Comparison of ENCODE assay signal across 13 cellular contexts in genomic region chr3:188489639-188490405, GRCh38.
A peak's percentile ranks its signal among the peaks of the same experiment; 100 is the strongest.
DNase-seq lines count a peak whose midpoint lies in the region; ATAC-seq and TF ChIP-seq lines count a peak whose summit lies in the region.
"Had no signal": no experiment of that assay in that cellular context is flagged by ENCODE, and none has a peak within 500 bp of the region (broad histone marks: within the 10 kb centered on the region; RNA-seq: fewer than 3 reads in every experiment).

No MANE protein-coding gene starts in this region.

- H3K4me1 ChIP-seq in mucosa of descending colon (ENCODE audit: low read depth) (no peaks in the 10 kb centered on the region), adrenal gland (replicated peaks in 1 of 2) (peaks cover 13 to 19% of the 10 kb centered on the region in 2 donors)

- H3K27ac Mint-ChIP-seq in T-helper 17 cell = no peak overlapping the region
- H3K27ac Mint-ChIP-seq: activated naive CD8-positive, alpha-beta T cell had no signal

- H3K9me3 ChIP-seq in T-helper 17 cell (ENCODE audit: control insufficient read depth, low read length, poor library complexity, severe bottlenecking) (no peaks in the 10 kb centered on the region), mucosa of descending colon (no peaks in the 10 kb centered on the region), adrenal gland (replicated peaks in 1 of 3) (peaks cover 0 to 3% (median 0%) of the 10 kb centered on the region in 3 donors)
- H3K9me3 ChIP-seq: ovary had no signal

- H3K4me3 Mint-ChIP-seq in T-helper 17 cell = no peak overlapping the region
- H3K4me3 Mint-ChIP-seq: activated naive CD8-positive, alpha-beta T cell had no signal

- no peaks in the 10 kb centered on the region for H3K27me3 ChIP-seq in adrenal gland
- H3K27me3 ChIP-seq: ovary had no signal

- no peaks in the 10 kb centered on the region for H3K27me3 Mint-ChIP-seq in T-helper 17 cell
- H3K27me3 Mint-ChIP-seq: activated naive CD8-positive, alpha-beta T cell had no signal

- peak; percentile 74 for ATAC-seq in HG02981 (IDR thresholded peaks at IDR 0.05; ENCODE audit: unreplicated experiment)
- peak; percentile 36 for ATAC-seq in T-helper 17 cell
- ATAC-seq in mucosa of descending colon = peak; percentile 30
- no peak for ATAC-seq in omental fat pad (ENCODE audit: low FRiP score)
- ATAC-seq: K562 had no signal

- peaks cover 9% of the 10 kb centered on the region for H3K4me1 Mint-ChIP-seq in T-helper 17 cell

- DNase-seq in GM03348 (ENCODE audit: low spot score) = peak; percentile 52
- DNase-seq in T-helper 17 cell = no peak
- DNase-seq in mucosa of descending colon = no peak
- DNase-seq in D341Med (ENCODE audit: low spot score) = no peak
- no peak for DNase-seq in adrenal gland
- DNase-seq in omental fat pad (ENCODE audit: low spot score) = no peak
- no peak for DNase-seq in GM19240 (ENCODE audit: insufficient read length, low spot score)
- DNase-seq: DMS153; NK-92 treated with Interleukin-12 subunit alpha and Interleukin-12 subunit beta, amount 100 ng/mL, for 24 hours; ovary had no signal

- TF ChIP-seq CTCF in mucosa of descending colon (IDR thresholded peaks at IDR 0.05) = no peak
- no peak for TF ChIP-seq CTCF in adrenal gland (IDR thresholded peaks at IDR 0.05)
- TF ChIP-seq CTCF in omental fat pad (IDR thresholded peaks at IDR 0.05) = no peak

- H3K36me3 ChIP-seq in mucosa of descending colon (ENCODE audit: low read depth) (no peaks in the 10 kb centered on the region), adrenal gland (replicated peaks in 1 of 2) (peaks cover 0 to 5% of the 10 kb centered on the region in 2 donors)
- H3K36me3 ChIP-seq: ovary had no signal

- WGBS in adrenal gland, 4 donors = 77 to 84% (median 82%) methylated on average over 1 of the region's 1 CpG

- intact Hi-C loops in mucosa of descending colon (cut with DNase I, micrococcal nuclease) (no loop called here), adrenal gland (cut with DNase I) (no loop called here)

- H3K4me3 ChIP-seq in mucosa of descending colon = no peak overlapping the region
- H3K4me3 ChIP-seq in adrenal gland = no peak overlapping the region
- H3K4me3 ChIP-seq: K562, ovary had no signal

- H3K27ac ChIP-seq in adrenal gland = no peak overlapping the region
- H3K27ac ChIP-seq: ovary had no signal

- TF ChIP-seq POLR2A in adrenal gland (IDR thresholded peaks at IDR 0.05) = no peak

- peaks cover 5% of the 10 kb centered on the region for H3K36me3 Mint-ChIP-seq in T-helper 17 cell (ENCODE audit: low read depth)
